Comparison of ENCODE assay signal across 24 cellular contexts in the genomic region with DNA sequence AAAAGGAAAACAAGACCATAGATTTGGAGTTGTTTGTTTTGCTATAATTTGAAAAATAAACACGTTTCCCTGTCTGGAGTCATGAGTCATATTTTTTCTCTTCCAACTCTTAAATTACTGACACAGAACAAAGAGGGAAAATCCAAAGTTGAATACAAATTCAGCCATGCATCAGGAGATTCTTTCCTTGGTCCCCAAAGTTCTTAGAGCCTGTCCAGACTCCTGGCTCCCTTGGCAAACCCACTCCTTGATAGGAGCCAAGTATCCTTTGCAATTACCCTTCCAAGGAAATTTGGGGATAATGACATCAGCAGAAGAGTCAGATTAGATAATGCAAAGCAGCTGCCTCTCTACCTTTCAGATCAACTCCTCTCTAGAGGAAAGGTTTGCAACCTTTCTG.
DNase-seq lines count a peak whose midpoint lies in the region; ATAC-seq lines count a peak whose summit lies in the region.
"Had no signal": no experiment of that assay in that cellular context is flagged by ENCODE, and none has a peak within 500 bp of the region (broad histone marks: within the 10 kb centered on the region; RNA-seq: fewer than 3 reads in every experiment).

No MANE protein-coding gene starts in this region.

- H3K79me2 ChIP-seq in trophoblast cell (ENCODE audit: control insufficient read depth, insufficient read depth, low read length, poor library complexity): no peaks in the 10 kb centered on the region

- peak; percentile 60 for DNase-seq in DMS53 (lab: John Stamatoyannopoulos, UW)
- no peak for DNase-seq in SJCRH30
- peak; percentile 30 for DNase-seq in kidney glomerular epithelial cell (lab: John Stamatoyannopoulos, UW)
- DNase-seq in trophoblast cell: no peak
- no peak for DNase-seq in mucosa of gallbladder (ENCODE audit: low spot score)
- DNase-seq: 8988T; ACHN; BE2C; CD8-positive, alpha-beta memory T cell; DMS 273 treated with DMSO at 0.1 percent for 48 hours; GM23248; H9; HFFc6; Kasumi-1; NCI-H1105 treated with DMSO at 0.1 percent for 48 hours; NCI-H146; NCI-H2029; NCI-H526; NCI-H82; SHP77 treated with DMSO at 0.1 percent for 48 hours had no signal

- H2BK120ac ChIP-seq in trophoblast cell (ENCODE audit: insufficient read depth, low read length, poor library complexity): peak overlapping the region; percentile 77

- H3K36me3 ChIP-seq in SJCRH30: no peaks in the 10 kb centered on the region
- no peaks in the 10 kb centered on the region for H3K36me3 ChIP-seq in trophoblast cell (ENCODE audit: control insufficient read depth in 1 of 2, insufficient read depth in 2 of 2, low read length in 2 of 2)
- H3K36me3 ChIP-seq: BE2C had no signal

- no peak overlapping the region for H3K14ac ChIP-seq in trophoblast cell (ENCODE audit: low read length)

- peaks cover 16% of the 10 kb centered on the region for H3K4me1 ChIP-seq in SJCRH30
- peaks cover 0 to 2% of the 10 kb centered on the region in 2 experiments for H3K4me1 ChIP-seq in trophoblast cell (ENCODE audit: control insufficient read depth in 1 of 2, insufficient read depth in 2 of 2, low read length in 2 of 2)
- H3K4me1 ChIP-seq: BE2C had no signal

- no peak overlapping the region for H2BK5ac ChIP-seq in trophoblast cell (ENCODE audit: low read depth, low read length, poor library complexity)

- H3K9me3 ChIP-seq in SJCRH30 (replicated peaks): no peaks in the 10 kb centered on the region; the same call in 1 of the 2 replicates
- H3K9me3 ChIP-seq in trophoblast cell (ENCODE audit: insufficient read depth, low read depth, low read length): no peaks in the 10 kb centered on the region
- H3K9me3 ChIP-seq: BE2C had no signal

- H2BK12ac ChIP-seq in trophoblast cell (ENCODE audit: low read length): no peak overlapping the region

- ATAC-seq in GM21390 (IDR thresholded peaks at IDR 0.05; ENCODE audit: unreplicated experiment) (no peak), GM18909 (IDR thresholded peaks at IDR 0.05; ENCODE audit: poor library complexity, unreplicated experiment) (no peak)
- ATAC-seq: K562 had no signal

- no peak overlapping the region for H3K23ac ChIP-seq in trophoblast cell (ENCODE audit: low read length)

- H2AK5ac ChIP-seq in trophoblast cell (ENCODE audit: low read length): no peak overlapping the region

- H3K27ac ChIP-seq in SJCRH30 (0 out of 2 replicates have a peak overlapping the region, but pooled peaks have one; percentile 17), trophoblast cell (ENCODE audit: low read depth, low read length) (peak overlapping the region; percentile 44)
- H3K27ac ChIP-seq: GM23248, SK-N-MC had no signal

- H3K27me3 ChIP-seq in SJCRH30 (peaks cover 3% of the 10 kb centered on the region; the same call in 1 of the 2 replicates), trophoblast cell (ENCODE audit: insufficient read depth, low read length) (no peaks in the 10 kb centered on the region)

- H4K91ac ChIP-seq in trophoblast cell (ENCODE audit: low read depth, low read length): no peak overlapping the region

- no peak overlapping the region for H3K9ac ChIP-seq in trophoblast cell (ENCODE audit: low read length)
- H3K9ac ChIP-seq: GM23248 had no signal

- H3K4me3 ChIP-seq in SJCRH30: no peak overlapping the region
- H3K4me3 ChIP-seq in trophoblast cell (ENCODE audit: low read depth, low read length): no peak overlapping the region
- H3K4me3 ChIP-seq: GM23248, K562, SK-N-MC had no signal

- no peak overlapping the region for H4K8ac ChIP-seq in trophoblast cell (ENCODE audit: low read depth, low read length)

- no peaks in the 10 kb centered on the region for H3K79me1 ChIP-seq in trophoblast cell (ENCODE audit: low read length)

- H2AFZ ChIP-seq in trophoblast cell (ENCODE audit: insufficient read depth, low read length, poor library complexity): no peak overlapping the region
- H2AFZ ChIP-seq: GM23248 had no signal

- H3K4ac ChIP-seq in trophoblast cell (ENCODE audit: low read depth, low read length): no peak overlapping the region

- no CpG with 5 or more reads among the region's 1 CpG for WGBS in trophoblast cell (ENCODE audit: extremely low coverage, insufficient coverage, insufficient read length)

- H4K12ac ChIP-seq in trophoblast cell (ENCODE audit: low read depth, low read length): no peak overlapping the region

- no peak overlapping the region for H3K4me2 ChIP-seq in trophoblast cell (ENCODE audit: low read length)

- H3K18ac ChIP-seq in trophoblast cell (ENCODE audit: low read length): no peak overlapping the region

Comparison
In these comparisons a context has a peak if more than half of its experiments do, and no peak if none do; other contexts are left out.
1. DNase-seq: peak in DMS53 (single experiment) and kidney glomerular epithelial cell (single experiment); none in SJCRH30 (0 of 2), trophoblast cell (0 of 2) and mucosa of gallbladder (single experiment).